ENCODE assay signal across 10 cellular contexts in the genomic region with DNA sequence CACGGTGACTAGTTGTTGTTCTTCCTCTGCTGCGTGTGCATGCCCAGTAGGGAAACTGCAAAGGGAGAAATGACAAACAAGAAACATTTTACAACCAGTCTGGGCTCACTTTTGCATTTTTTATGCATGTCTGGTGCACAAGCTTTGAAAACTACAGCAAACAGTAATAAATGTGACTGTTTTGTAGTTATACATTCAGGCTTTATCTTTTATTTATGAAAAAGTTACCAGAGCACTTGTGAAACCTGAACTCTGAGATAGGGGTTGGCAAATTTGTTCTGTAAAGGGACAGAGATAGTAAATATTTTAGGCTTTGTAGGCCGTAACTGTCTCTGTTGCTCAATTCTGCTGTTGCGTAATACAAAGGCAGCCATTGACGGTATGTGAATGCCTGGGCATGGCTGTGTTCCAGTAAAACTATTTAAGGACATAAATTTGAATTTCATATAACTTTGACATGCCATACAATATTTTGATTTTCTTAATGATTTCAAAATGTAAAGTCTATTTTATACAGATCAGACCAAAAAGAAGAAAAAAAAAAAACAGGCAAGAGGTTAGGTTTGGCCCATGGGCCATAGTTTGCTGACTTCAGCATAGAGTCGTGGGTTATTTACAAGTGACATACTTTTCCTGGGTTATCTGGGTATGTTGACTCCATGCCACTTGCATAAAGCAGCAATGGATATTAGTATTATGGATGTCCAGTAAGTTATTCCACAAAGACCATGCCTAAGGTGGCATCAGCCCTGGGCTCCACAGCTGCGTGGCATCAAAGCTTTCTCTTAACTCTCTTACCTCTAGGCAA. TPM values are rescaled to one million over a fixed set of nuclear protein-coding genes. Genes with fewer than 3 reads are reported as not detected.
DNase-seq lines count a peak whose midpoint lies in the region; ATAC-seq and TF ChIP-seq lines count a peak whose summit lies in the region.
"Had no signal": no experiment of that assay in that cellular context is flagged by ENCODE, and none has a peak within 500 bp of the region (broad histone marks: within the 10 kb centered on the region; RNA-seq: fewer than 3 reads in every experiment).

No MANE protein-coding gene starts in this region.

- H3K27ac Mint-ChIP-seq in chondrocyte (ENCODE audit: unreplicated experiment), result peak overlapping the region; percentile 45
- no peak overlapping the region for H3K27ac Mint-ChIP-seq in activated CD4-positive, alpha-beta T cell treated with anti-CD3 and anti-CD28 coated beads for 36 hours
- H3K27ac Mint-ChIP-seq: CD4-positive, CD25-positive, alpha-beta regulatory T cell had no signal

- no peak for TF ChIP-seq CTCF in chondrocyte (IDR thresholded peaks at IDR 0.05)

- H3K27me3 Mint-ChIP-seq in chondrocyte (ENCODE audit: low read depth), result no peaks in the 10 kb centered on the region
- H3K27me3 Mint-ChIP-seq in activated CD4-positive, alpha-beta T cell treated with anti-CD3 and anti-CD28 coated beads for 36 hours, result peaks cover 9% of the 10 kb centered on the region

- H3K4me3 Mint-ChIP-seq in chondrocyte (ENCODE audit: unreplicated experiment), result no peak overlapping the region
- no peak overlapping the region for H3K4me3 Mint-ChIP-seq in activated CD4-positive, alpha-beta T cell treated with anti-CD3 and anti-CD28 coated beads for 36 hours

- peaks cover 38% of the 10 kb centered on the region for H3K4me1 Mint-ChIP-seq in chondrocyte (ENCODE audit: low read depth)
- peaks cover 17% of the 10 kb centered on the region for H3K4me1 Mint-ChIP-seq in activated CD4-positive, alpha-beta T cell treated with anti-CD3 and anti-CD28 coated beads for 36 hours

- ATAC-seq in HG03280 (IDR thresholded peaks at IDR 0.05; ENCODE audit: unreplicated experiment), result no peak
- ATAC-seq in GM19455 (IDR thresholded peaks at IDR 0.05; ENCODE audit: unreplicated experiment), result no peak
- ATAC-seq in activated CD4-positive, alpha-beta T cell treated with anti-CD3 and anti-CD28 coated beads for 36 hours, result no peak

- POLR2A ChIA-PET in activated CD4-positive, alpha-beta T cell treated with anti-CD3 and anti-CD28 coated beads for 36 hours (lab: Charles Lee), result no interaction called here

- peaks cover 29% of the 10 kb centered on the region for H3K36me3 Mint-ChIP-seq in chondrocyte (ENCODE audit: low read depth)
- H3K36me3 Mint-ChIP-seq in activated CD4-positive, alpha-beta T cell treated with anti-CD3 and anti-CD28 coated beads for 36 hours (ENCODE audit: low read depth), result peaks cover 41% of the 10 kb centered on the region

- CTCF ChIA-PET in activated CD4-positive, alpha-beta T cell treated with anti-CD3 and anti-CD28 coated beads for 36 hours (lab: Charles Lee), result no interaction called here

- intact Hi-C loops in activated CD4-positive, alpha-beta T cell treated with anti-CD3 and anti-CD28 coated beads for 36 hours (cut with DNase I, micrococcal nuclease), result loop anchor here (5.0 to 10.0 kb wide), 2 partner anchors 505 to 507 kb away; no protein-coding TSS in a partner anchor

- peak; percentile 27 for DNase-seq in A172 (ENCODE audit: low spot score)
- peak; percentile 49 for DNase-seq in KG1 (lab: John Stamatoyannopoulos, UW)
- DNase-seq in chondrocyte (ENCODE audit: low spot score), result no peak
- peak; percentile 61 for DNase-seq in mucosa of gallbladder (ENCODE audit: low spot score)
- no peak for DNase-seq in NCI-H446 (lab: John Stamatoyannopoulos, UW)
- no peak for DNase-seq in activated CD4-positive, alpha-beta T cell treated with anti-CD3 and anti-CD28 coated beads for 36 hours
- DNase-seq: activated naive CD4-positive, alpha-beta T cell treated with anti-CD3 and anti-CD28 coated beads, Interleukin-2, amount 50 U/mL, for 16 hours; CD4-positive, CD25-positive, alpha-beta regulatory T cell had no signal

- H3K9me3 Mint-ChIP-seq in chondrocyte (ENCODE audit: low read depth), result no peaks in the 10 kb centered on the region
- H3K9me3 Mint-ChIP-seq in activated CD4-positive, alpha-beta T cell treated with anti-CD3 and anti-CD28 coated beads for 36 hours (ENCODE audit: low read depth), result no peaks in the 10 kb centered on the region

RNA-seq across cellular contexts. Expression of gene EML6, which starts 53.6 kb away (rescaled TPM):
- 0.67 and 5.1 TPM in 2 replicates for total RNA-seq in A172 (2014; rRNA removed; shearing (Covaris generic))
- total RNA-seq in chondrocyte (0.97 to 2.3 TPM (median 1.1 TPM) in 3 replicates), mucosa of gallbladder (2.1 TPM)
- total RNA-seq in activated CD4-positive, alpha-beta T cell treated with anti-CD3 and anti-CD28 coated beads for 36 hours, result under 1 TPM; 0.16 to 0.30 TPM

Comparison
In these comparisons a context has a peak if more than half of its experiments do, and no peak if none do; other contexts are left out.
1. DNase-seq: peak in A172 (single experiment), KG1 (single experiment) and mucosa of gallbladder (single experiment); none in chondrocyte (single experiment), NCI-H446 (0 of 2) and activated CD4-positive, alpha-beta T cell treated with anti-CD3 and anti-CD28 coated beads for 36 hours (single experiment).